ENCODE assay signal across 27 cellular contexts in the genomic region with DNA sequence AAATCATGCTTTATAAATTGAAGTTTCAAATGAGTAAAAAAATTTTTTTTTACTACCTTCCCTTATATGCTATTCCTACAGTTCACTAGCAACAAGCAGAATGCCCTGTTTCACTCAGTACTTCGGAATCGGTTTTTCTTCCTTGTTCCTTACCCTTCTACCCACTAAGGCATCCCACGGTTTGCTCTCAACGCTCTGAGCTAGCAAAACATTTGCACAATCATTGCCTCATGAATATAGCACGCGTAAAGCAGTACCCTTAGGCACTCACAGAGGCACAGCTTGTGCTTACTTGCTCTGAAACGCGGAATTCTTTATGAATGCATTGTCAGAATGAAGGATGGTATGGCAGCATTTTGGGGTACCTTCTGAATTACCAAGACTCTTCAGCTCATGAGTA. TPM values are rescaled to one million over a fixed set of nuclear protein-coding genes. Genes with fewer than 3 reads are reported as not detected.
A peak's percentile ranks its signal among the peaks of the same experiment; 100 is the strongest.
DNase-seq lines count a peak whose midpoint lies in the region; ATAC-seq and TF ChIP-seq lines count a peak whose summit lies in the region.
"Had no signal": no experiment of that assay in that cellular context is flagged by ENCODE, and none has a peak within 500 bp of the region (broad histone marks: within the 10 kb centered on the region; RNA-seq: fewer than 3 reads in every experiment).

No MANE protein-coding gene starts in this region.

- H3K27ac ChIP-seq in GM23338 (ENCODE audit: low read depth) (no peak overlapping the region), RWPE2 (ENCODE audit: poor library complexity, severe bottlenecking) (peak overlapping the region; percentile 52), foreskin keratinocyte (peak overlapping the region; percentile 74)
- H3K27ac ChIP-seq: stomach, transverse colon, VCaP had no signal

- no peaks in the 10 kb centered on the region for H3K79me2 ChIP-seq in GM23338 (replicated peaks; ENCODE audit: insufficient read depth)

- H3K36me3 ChIP-seq in GM23338 (ENCODE audit: insufficient read depth) (no peaks in the 10 kb centered on the region), RWPE2 (ENCODE audit: low read depth) (peaks cover under 1% of the 10 kb centered on the region; the same call in 1 of the 2 replicates)
- H3K36me3 ChIP-seq: stomach, transverse colon had no signal

- no peaks in the 10 kb centered on the region; the same call in 2 of the 3 replicates for H3K9me3 Mint-ChIP-seq in GM23338
- H3K9me3 Mint-ChIP-seq in progenitor cell of endocrine pancreas (ENCODE audit: low read depth): no peaks in the 10 kb centered on the region
- no peaks in the 10 kb centered on the region for H3K9me3 Mint-ChIP-seq in natural killer cell treated with Interleukin-12 subunit alpha and Interleukin-12 subunit beta and Interleukin-15 and Interleukin-18, amount 100 ng/mL, for 72 hours
- H3K9me3 Mint-ChIP-seq: activated naive CD8-positive, alpha-beta T cell treated with anti-CD3 and anti-CD28 coated beads, Interleukin-2, amount 50 U/mL, for 24 hours; activated T-cell treated with anti-CD3 and anti-CD28 coated beads, Interleukin-2, amount 50 U/mL, for 24 hours; central memory CD8-positive, alpha-beta T cell; dendritic cell treated with granulocyte-macrophage colony-stimulating factor and Interleukin-4, amounts not matched to agents 40 ng/mL and 50 ng/mL, for 4 days; neural crest cell; T-helper 2 cell treated with Interferon-gamma antibody and Interleukin-4, amounts not matched to agents 5 μg/mL and 100 μg/mL, for 36 hours had no signal

- H2AFZ ChIP-seq in GM23338: no peak overlapping the region

- H3K4me3 ChIP-seq in GM23338 (no peak overlapping the region), RWPE2 (ENCODE audit: severe bottlenecking) (no peak overlapping the region)
- H3K4me3 ChIP-seq: stomach, transverse colon had no signal

- no peak overlapping the region for H3K4me2 ChIP-seq in GM23338

- ATAC-seq in GM23338 (no peak), RWPE2 (ENCODE audit: low read depth) (peak; percentile 62), foreskin keratinocyte (peak; percentile 64), HG03342 (IDR thresholded peaks at IDR 0.05; ENCODE audit: unreplicated experiment) (no peak)
- ATAC-seq in natural killer cell treated with Interleukin-12 subunit alpha and Interleukin-12 subunit beta and Interleukin-15 and Interleukin-18, amount 100 ng/mL, for 72 hours: no peak
- ATAC-seq: activated naive CD8-positive, alpha-beta T cell treated with anti-CD3 and anti-CD28 coated beads, Interleukin-2, amount 50 U/mL, for 24 hours; Right ventricle myocardium inferior had no signal

- H3K4me1 Mint-ChIP-seq in GM23338 (peaks cover 14% of the 10 kb centered on the region), progenitor cell of endocrine pancreas (ENCODE audit: low read depth) (peaks cover 7% of the 10 kb centered on the region)
- H3K4me1 Mint-ChIP-seq in natural killer cell treated with Interleukin-12 subunit alpha and Interleukin-12 subunit beta and Interleukin-15 and Interleukin-18, amount 100 ng/mL, for 72 hours (ENCODE audit: low read depth in 2 of 2): peaks cover 11 to 18% of the 10 kb centered on the region in 2 donors

- H3K4me1 ChIP-seq in GM23338 (ENCODE audit: insufficient read depth): peaks cover 8% of the 10 kb centered on the region
- peaks cover 36% of the 10 kb centered on the region for H3K4me1 ChIP-seq in RWPE2 (ENCODE audit: insufficient read depth, poor library complexity, severe bottlenecking)
- peaks cover 36% of the 10 kb centered on the region for H3K4me1 ChIP-seq in foreskin keratinocyte

- DNase-seq in GM23338 (ENCODE audit: low spot score): no peak
- DNase-seq in RWPE2 (ENCODE audit: low spot score): peak; percentile 52
- peak; percentile 80 to 93 for DNase-seq in foreskin keratinocyte
- DNase-seq in renal cortical epithelial cell (ENCODE audit: low read depth): peak; percentile 68
- DNase-seq in progenitor cell of endocrine pancreas (ENCODE audit: low spot score, unreplicated experiment): no peak
- DNase-seq in retina: no peak
- no peak for DNase-seq in natural killer cell treated with Interleukin-12 subunit alpha and Interleukin-12 subunit beta and Interleukin-15 and Interleukin-18, amount 100 ng/mL, for 72 hours (ENCODE audit: low spot score)
- DNase-seq: ACHN; activated CD4-positive, alpha-beta T cell treated with anti-CD3 and anti-CD28 coated beads for 48 hours; activated naive CD8-positive, alpha-beta T cell treated with anti-CD3 and anti-CD28 coated beads, Interleukin-2, amount 50 U/mL, for 24 hours; activated T-cell treated with anti-CD3 and anti-CD28 coated beads, Interleukin-2, amount 50 U/mL, for 24 hours; glutamatergic neuron; IMR-90; kidney; NCI-H1105; NCI-H187 treated with DMSO at 0.1 percent for 48 hours; NCI-H748 treated with DMSO at 0.1 percent for 48 hours; stimulated activated CD8-positive, alpha-beta memory T cell treated with anti-CD3 and anti-CD28 coated beads, Interleukin-4, amount 100 ng/mL, for 48 hours; stomach; transverse colon had no signal

- H4K20me1 ChIP-seq in GM23338 (replicated peaks; ENCODE audit: insufficient read depth): no peaks in the 10 kb centered on the region

- H3K27me3 ChIP-seq in GM23338 (ENCODE audit: insufficient read depth) (no peaks in the 10 kb centered on the region), RWPE2 (ENCODE audit: insufficient read depth, poor library complexity, severe bottlenecking) (no peaks in the 10 kb centered on the region), foreskin keratinocyte (no peaks in the 10 kb centered on the region)
- H3K27me3 ChIP-seq: stomach, transverse colon had no signal

- no peaks in the 10 kb centered on the region for H3K9me3 ChIP-seq in RWPE2 (ENCODE audit: severe bottlenecking)
- H3K9me3 ChIP-seq: stomach, transverse colon had no signal

- no peaks in the 10 kb centered on the region for H3K9me2 ChIP-seq in GM23338 (ENCODE audit: insufficient read depth)

- H3K27me3 Mint-ChIP-seq in GM23338 (ENCODE audit: insufficient read depth, low read depth, poor library complexity) (peaks cover 1% of the 10 kb centered on the region), progenitor cell of endocrine pancreas (no peaks in the 10 kb centered on the region)
- H3K27me3 Mint-ChIP-seq in natural killer cell treated with Interleukin-12 subunit alpha and Interleukin-12 subunit beta and Interleukin-15 and Interleukin-18, amount 100 ng/mL, for 72 hours: no peaks in the 10 kb centered on the region
- H3K27me3 Mint-ChIP-seq: activated naive CD8-positive, alpha-beta T cell treated with anti-CD3 and anti-CD28 coated beads, Interleukin-2, amount 50 U/mL, for 24 hours; activated T-cell treated with anti-CD3 and anti-CD28 coated beads, Interleukin-2, amount 50 U/mL, for 24 hours; central memory CD8-positive, alpha-beta T cell had no signal

- H3K4me3 Mint-ChIP-seq in GM23338 (no peak overlapping the region), progenitor cell of endocrine pancreas (ENCODE audit: low read depth) (no peak overlapping the region)
- no peak overlapping the region for H3K4me3 Mint-ChIP-seq in natural killer cell treated with Interleukin-12 subunit alpha and Interleukin-12 subunit beta and Interleukin-15 and Interleukin-18, amount 100 ng/mL, for 72 hours
- H3K4me3 Mint-ChIP-seq: activated naive CD8-positive, alpha-beta T cell treated with anti-CD3 and anti-CD28 coated beads, Interleukin-2, amount 50 U/mL, for 24 hours; activated T-cell treated with anti-CD3 and anti-CD28 coated beads, Interleukin-2, amount 50 U/mL, for 24 hours; central memory CD8-positive, alpha-beta T cell; dendritic cell treated with granulocyte-macrophage colony-stimulating factor and Interleukin-4, amounts not matched to agents 40 ng/mL and 50 ng/mL, for 4 days; neural crest cell; T-helper 2 cell treated with Interferon-gamma antibody and Interleukin-4, amounts not matched to agents 5 μg/mL and 100 μg/mL, for 36 hours had no signal

- H3K36me3 Mint-ChIP-seq in GM23338 (ENCODE audit: low read depth) (no peaks in the 10 kb centered on the region), progenitor cell of endocrine pancreas (ENCODE audit: insufficient read depth) (no peaks in the 10 kb centered on the region)
- H3K36me3 Mint-ChIP-seq in natural killer cell treated with Interleukin-12 subunit alpha and Interleukin-12 subunit beta and Interleukin-15 and Interleukin-18, amount 100 ng/mL, for 72 hours: no peaks in the 10 kb centered on the region

- H3K27ac Mint-ChIP-seq in GM23338 (peak overlapping the region; percentile 45; the same call in 1 of the 2 replicates), progenitor cell of endocrine pancreas (no peak overlapping the region)
- H3K27ac Mint-ChIP-seq in natural killer cell treated with Interleukin-12 subunit alpha and Interleukin-12 subunit beta and Interleukin-15 and Interleukin-18, amount 100 ng/mL, for 72 hours: no peak overlapping the region
- H3K27ac Mint-ChIP-seq: activated naive CD8-positive, alpha-beta T cell treated with anti-CD3 and anti-CD28 coated beads, Interleukin-2, amount 50 U/mL, for 24 hours; activated T-cell treated with anti-CD3 and anti-CD28 coated beads, Interleukin-2, amount 50 U/mL, for 24 hours; dendritic cell treated with granulocyte-macrophage colony-stimulating factor and Interleukin-4, amounts not matched to agents 40 ng/mL and 50 ng/mL, for 4 days; T-helper 2 cell treated with Interferon-gamma antibody and Interleukin-4, amounts not matched to agents 5 μg/mL and 100 μg/mL, for 36 hours had no signal

- no peaks in the 10 kb centered on the region for H3F3A ChIP-seq in GM23338 (replicated peaks; ENCODE audit: low read depth)

- TF ChIP-seq CTCF in GM23338 (conservative IDR thresholded peaks at IDR 0.05; ENCODE audit: low read depth in 2 of 2) (no peak), RWPE2 (IDR thresholded peaks at IDR 0.05; ENCODE audit: poor library complexity, severe bottlenecking) (no peak), foreskin keratinocyte (conservative IDR thresholded peaks at IDR 0.05) (no peak), progenitor cell of endocrine pancreas (IDR thresholded peaks at IDR 0.05; ENCODE audit: unreplicated experiment) (no peak)

TF ChIP-seq in GM23338, 12 proteins besides CTCF, POLR2A, EP300 and RAD21 (continues in another document):
- TF ChIP-seq EZH2 (IDR thresholded peaks at IDR 0.05; ENCODE audit: low read depth, unreplicated experiment) (no peak), CREB1 (CRISPR knock-in tag; IDR thresholded peaks at IDR 0.05; ENCODE audit: low read depth) (no peak), ZNF114 (CRISPR knock-in tag; IDR thresholded peaks at IDR 0.05) (no peak), POLR2AphosphoS5 (IDR thresholded peaks at IDR 0.05; ENCODE audit: low read depth) (no peak), ZNF331 (CRISPR knock-in tag; IDR thresholded peaks at IDR 0.05; ENCODE audit: low read depth) (no peak)

RNA-seq across cellular contexts. Expression of a gene that starts 45.0 kb away (rescaled TPM):
- total RNA-seq in GM23338 (2014; rRNA removed; shearing (Covaris generic)): 6.5 and 8.5 TPM in 2 replicates
- polyA plus RNA-seq in GM23338 (2016; fragmentation: Nextera tagmentation; extraction: Ambion mirVana): 2.0 and 3.8 TPM in 2 replicates
- 10.5 and 12.4 TPM in 2 replicates for total RNA-seq in foreskin keratinocyte
- polyA plus RNA-seq in foreskin keratinocyte: 5.4 and 6.8 TPM in 2 replicates
- total RNA-seq in renal cortical epithelial cell: 9.7 and 18.5 TPM in 2 replicates
- total RNA-seq in progenitor cell of endocrine pancreas: 34.2 and 40.3 TPM in 2 replicates
- 10 to 100 TPM; 14.4 to 25.7 TPM for total RNA-seq in natural killer cell treated with Interleukin-12 subunit alpha and Interleukin-12 subunit beta and Interleukin-15 and Interleukin-18, amount 100 ng/mL, for 72 hours

Comparison
In these comparisons a context has a peak if more than half of its experiments do, and no peak if none do; other contexts are left out.
1. ATAC-seq: peak in RWPE2 (single experiment) and foreskin keratinocyte (single experiment); none in GM23338 (single experiment), HG03342 (single experiment) and natural killer cell treated with Interleukin-12 subunit alpha and Interleukin-12 subunit beta and Interleukin-15 and Interleukin-18, amount 100 ng/mL, for 72 hours (0 of 2).
2. DNase-seq: peak in RWPE2 (single experiment), foreskin keratinocyte (2 of 2) and renal cortical epithelial cell (single experiment); none in GM23338 (single experiment), progenitor cell of endocrine pancreas (single experiment), retina (single experiment) and natural killer cell treated with Interleukin-12 subunit alpha and Interleukin-12 subunit beta and Interleukin-15 and Interleukin-18, amount 100 ng/mL, for 72 hours (single experiment).